In genomic region chr15:31034152-31034551, GRCh38 we compare ENCODE assay signal across 16 cellular contexts. TPM values are rescaled to one million over a fixed set of nuclear protein-coding genes. Genes with fewer than 3 reads are reported as not detected.
DNase-seq lines count a peak whose midpoint lies in the region; ATAC-seq and TF ChIP-seq lines count a peak whose summit lies in the region.
"Had no signal": no experiment of that assay in that cellular context is flagged by ENCODE, and none has a peak within 500 bp of the region (broad histone marks: within the 10 kb centered on the region; RNA-seq: fewer than 3 reads in every experiment).

No MANE protein-coding gene starts in this region.

- peak; percentile 46 for DNase-seq in fibroblast of peridontal ligament (ENCODE audit: extremely low read depth)
- DNase-seq in NCI-H446 treated with DMSO at 0.1 percent for 48 hours (lab: John Stamatoyannopoulos, UW) = no peak
- no peak for DNase-seq in activated CD8-positive, alpha-beta memory T cell treated with anti-CD3 and anti-CD28 coated beads, Interleukin-2, amount 10 ng/mL, durations not matched to agents 7 days and 5 days
- DNase-seq: activated CD8-positive, alpha-beta memory T cell treated with anti-CD3 and anti-CD28 coated beads, Interleukin-2, amount 50 U/mL, for 4 hours; activated naive CD4-positive, alpha-beta T cell treated with Interleukin-2 at 50 U/mL for 16 hours; Kasumi-1; left ventricle myocardium inferior; NCI-H1930; stimulated activated naive CD8-positive, alpha-beta T cell treated with anti-CD3 and anti-CD28 coated beads, Interleukin-15, Interleukin-2, amounts not matched to agents 100 U/mL and 50 U/mL, for 24 hours; T-helper 17 cell had no signal

- H3K27ac ChIP-seq in ACC112 (ENCODE audit: low read depth, low read length) (no peak overlapping the region), OCI-LY3 (ENCODE audit: low read length) (no peak overlapping the region)
- H3K27ac ChIP-seq: parathyroid adenoma had no signal

- ATAC-seq in HG03025 (IDR thresholded peaks at IDR 0.05; ENCODE audit: low FRiP score, unreplicated experiment) = no peak
- ATAC-seq in activated CD8-positive, alpha-beta memory T cell treated with anti-CD3 and anti-CD28 coated beads, Interleukin-2, amount 10 ng/mL, durations not matched to agents 7 days and 5 days = no peak
- ATAC-seq in GM19397 (IDR thresholded peaks at IDR 0.05; ENCODE audit: unreplicated experiment) = no peak
- ATAC-seq: stimulated activated naive CD8-positive, alpha-beta T cell treated with anti-CD3 and anti-CD28 coated beads, Interleukin-15, Interleukin-2, amounts not matched to agents 100 U/mL and 50 U/mL, for 24 hours; T-helper 17 cell had no signal

- H3K9me3 ChIP-seq in OCI-LY3 (ENCODE audit: insufficient read depth, low read length) = no peaks in the 10 kb centered on the region

- TF ChIP-seq CTCF in GM12875 (IDR thresholded peaks at IDR 0.05; ENCODE audit: borderline replicate concordance, insufficient read depth, low read depth, low read length) (0 out of 2 replicates have a peak, but pooled peaks have one; percentile 1), OCI-LY3 (IDR thresholded peaks at IDR 0.05; ENCODE audit: low read depth, low read length) (peak; percentile 21; the same call in 1 of the 2 replicates)

- no peak overlapping the region for H3K9ac ChIP-seq in OCI-LY3 (ENCODE audit: low read length)
- H3K9ac ChIP-seq: parathyroid adenoma had no signal

- peaks cover under 1% of the 10 kb centered on the region for H3K36me3 Mint-ChIP-seq in activated CD8-positive, alpha-beta memory T cell treated with anti-CD3 and anti-CD28 coated beads, Interleukin-2, amount 10 ng/mL, durations not matched to agents 7 days and 5 days

- no peak overlapping the region for H3K4me3 Mint-ChIP-seq in activated CD8-positive, alpha-beta memory T cell treated with anti-CD3 and anti-CD28 coated beads, Interleukin-2, amount 10 ng/mL, durations not matched to agents 7 days and 5 days
- H3K4me3 Mint-ChIP-seq: T-helper 17 cell had no signal

- no peak overlapping the region for H3K27ac Mint-ChIP-seq in activated CD8-positive, alpha-beta memory T cell treated with anti-CD3 and anti-CD28 coated beads, Interleukin-2, amount 10 ng/mL, durations not matched to agents 7 days and 5 days
- H3K27ac Mint-ChIP-seq: T-helper 17 cell had no signal

- H3K36me3 ChIP-seq in ACC112 (ENCODE audit: insufficient read depth, low read length) (no peaks in the 10 kb centered on the region), OCI-LY3 (replicated peaks; ENCODE audit: low read depth, low read length) (no peaks in the 10 kb centered on the region)
- H3K36me3 ChIP-seq: left ventricle myocardium inferior had no signal

- H3K4me1 ChIP-seq in ACC112 (ENCODE audit: control insufficient read depth, insufficient read depth, low read length, unreplicated experiment) (peaks cover 29% of the 10 kb centered on the region), OCI-LY3 (ENCODE audit: low read length) (no peaks in the 10 kb centered on the region)
- H3K4me1 ChIP-seq: parathyroid adenoma had no signal

- H3K79me2 ChIP-seq in ACC112 (ENCODE audit: control insufficient read depth, insufficient read depth, low read length, unreplicated experiment) (no peaks in the 10 kb centered on the region), OCI-LY3 (ENCODE audit: low read length) (no peaks in the 10 kb centered on the region)
- H3K79me2 ChIP-seq: parathyroid adenoma had no signal

- no peaks in the 10 kb centered on the region for H3K9me3 Mint-ChIP-seq in activated CD8-positive, alpha-beta memory T cell treated with anti-CD3 and anti-CD28 coated beads, Interleukin-2, amount 10 ng/mL, durations not matched to agents 7 days and 5 days (ENCODE audit: low read depth)

- H3K4me2 ChIP-seq in OCI-LY3 (ENCODE audit: low read length) = no peak overlapping the region

- H2AFZ ChIP-seq in ACC112 (ENCODE audit: low read length, unreplicated experiment) (peak overlapping the region; percentile 55), OCI-LY3 (ENCODE audit: low read depth, low read length) (no peak overlapping the region)
- H2AFZ ChIP-seq: parathyroid adenoma had no signal

- CTCF ChIA-PET in activated CD8-positive, alpha-beta memory T cell treated with anti-CD3 and anti-CD28 coated beads, Interleukin-2, amount 10 ng/mL, durations not matched to agents 7 days and 5 days (lab: Charles Lee) = interaction anchor here (0.7 to 1.7 kb wide), 2 partner anchors 28 to 95 kb away, joined by 3 to 5 read pairs; no protein-coding TSS in a partner anchor

- no peaks in the 10 kb centered on the region for H4K20me1 ChIP-seq in OCI-LY3 (ENCODE audit: insufficient read depth, low read length)

- H3K27me3 ChIP-seq in ACC112 (ENCODE audit: insufficient read depth, low read length) (no peaks in the 10 kb centered on the region), OCI-LY3 (ENCODE audit: low read depth, low read length) (no peaks in the 10 kb centered on the region)

- H3K4me3 ChIP-seq in ACC112 (ENCODE audit: low read depth, low read length) = no peak overlapping the region
- no peak overlapping the region for H3K4me3 ChIP-seq in GM12875 (ENCODE audit: low read depth, low read length)
- H3K4me3 ChIP-seq in OCI-LY3 (ENCODE audit: low read length) = no peak overlapping the region
- H3K4me3 ChIP-seq: left ventricle myocardium inferior had no signal

- H3K27me3 Mint-ChIP-seq in activated CD8-positive, alpha-beta memory T cell treated with anti-CD3 and anti-CD28 coated beads, Interleukin-2, amount 10 ng/mL, durations not matched to agents 7 days and 5 days = peaks cover 9% of the 10 kb centered on the region

- H3K4me1 Mint-ChIP-seq in activated CD8-positive, alpha-beta memory T cell treated with anti-CD3 and anti-CD28 coated beads, Interleukin-2, amount 10 ng/mL, durations not matched to agents 7 days and 5 days = peaks cover 9% of the 10 kb centered on the region

RNA-seq across cellular contexts. Expression of gene MTMR10, which starts 42.7 kb away (rescaled TPM):
- 10 to 100 TPM; 19.9 to 21.4 TPM for total RNA-seq in activated CD8-positive, alpha-beta memory T cell treated with anti-CD3 and anti-CD28 coated beads, Interleukin-2, amount 10 ng/mL, durations not matched to agents 7 days and 5 days
